ENCODE assay signal across 14 cellular contexts in genomic region chr16:30030011-30030685, GRCh38. TPM values are rescaled to one million over a fixed set of nuclear protein-coding genes. Genes with fewer than 3 reads are reported as not detected.
DNase-seq lines count a peak whose midpoint lies in the region; ATAC-seq, FAIRE-seq and TF ChIP-seq lines count a peak whose summit lies in the region.
"Had no signal": no experiment of that assay in that cellular context is flagged by ENCODE, and none has a peak within 500 bp of the region (broad histone marks: within the 10 kb centered on the region; RNA-seq: fewer than 3 reads in every experiment).

No MANE protein-coding gene starts in this region.

- WGBS in A549 (ENCODE audit: missing lambda C conversion rate) = 57% methylated on average over 22 of the region's 23 CpGs

- peak overlapping the region; percentile 79; the same call in 2 of the 3 replicates for H3K4me2 ChIP-seq in A549

- TF ChIP-seq CTCF in A549 (IDR thresholded peaks at IDR 0.05) (no peak), HEK293 (tag by site-specific recombination; IDR thresholded peaks at IDR 0.05) (no peak)

- peak overlapping the region; percentile 73; the same call in 1 of the 2 replicates for H3K9ac ChIP-seq in iPS-20b (ENCODE audit: low read depth, low read length)

- no peak for TF ChIP-seq RAD21 in A549 (conservative IDR thresholded peaks at IDR 0.05 in 1 of 2, IDR thresholded peaks at IDR 0.05 in 1 of 2)

- peak overlapping the region; percentile 21 for H3K4me3 Mint-ChIP-seq in activated naive CD8-positive, alpha-beta T cell treated with anti-CD3 and anti-CD28 coated beads, Interleukin-2, amount 50 U/mL, for 24 hours
- H3K4me3 Mint-ChIP-seq: HFFc6 had no signal

- peaks cover 35% of the 10 kb centered on the region for H3K27me3 ChIP-seq in iPS-20b (ENCODE audit: insufficient read depth, low read length)

- peaks cover 61% of the 10 kb centered on the region for H3K27me3 Mint-ChIP-seq in activated naive CD8-positive, alpha-beta T cell treated with anti-CD3 and anti-CD28 coated beads, Interleukin-2, amount 50 U/mL, for 24 hours

- H3K4me3 ChIP-seq in A549 = no peak overlapping the region
- H3K4me3 ChIP-seq in HEK293 (ENCODE audit: low read depth, low read length) = no peak overlapping the region
- peak overlapping the region; percentile 77 for H3K4me3 ChIP-seq in iPS-20b (ENCODE audit: low read length)
- H3K4me3 ChIP-seq: SJCRH30 had no signal

- POLR2A ChIA-PET in A549 (lab: Yijun Ruan, JAX) (no interaction called here), HEK293 (lab: Yijun Ruan, JAX) (no interaction called here)

- H3K36me3 Mint-ChIP-seq in activated naive CD8-positive, alpha-beta T cell treated with anti-CD3 and anti-CD28 coated beads, Interleukin-2, amount 50 U/mL, for 24 hours (ENCODE audit: low read depth) = no peaks in the 10 kb centered on the region

- H3K4me1 Mint-ChIP-seq in activated naive CD8-positive, alpha-beta T cell treated with anti-CD3 and anti-CD28 coated beads, Interleukin-2, amount 50 U/mL, for 24 hours = peaks cover 12% of the 10 kb centered on the region

- CTCF ChIA-PET in A549 (lab: Yijun Ruan, JAX) (interaction anchor here (1.1 to 3.8 kb wide), 5 partner anchors 161 to 330 kb away, joined by 3 to 48 read pairs (median 14); partner anchors contain the start of gene MVP), HEK293 (lab: Yijun Ruan, JAX) (interaction anchor here (0.5 to 2.3 kb wide), 2 partner anchors 14 to 313 kb away, joined by 4 to 21 read pairs; no protein-coding TSS in a partner anchor)

- no peak for FAIRE-seq in A549 (lab: Jason Lieb, UNC)
- FAIRE-seq: TTC549 had no signal

- no peak for ATAC-seq in A549
- no peak for ATAC-seq in activated naive CD8-positive, alpha-beta T cell treated with anti-CD3 and anti-CD28 coated beads, Interleukin-2, amount 50 U/mL, for 24 hours
- ATAC-seq in GM18861 (IDR thresholded peaks at IDR 0.05; ENCODE audit: unreplicated experiment) = no peak
- no peak for ATAC-seq in HG03442 (IDR thresholded peaks at IDR 0.05; ENCODE audit: unreplicated experiment)
- ATAC-seq in GM21381 (IDR thresholded peaks at IDR 0.05; ENCODE audit: unreplicated experiment) = no peak

- no peak overlapping the region for H3K27ac Mint-ChIP-seq in activated naive CD8-positive, alpha-beta T cell treated with anti-CD3 and anti-CD28 coated beads, Interleukin-2, amount 50 U/mL, for 24 hours
- H3K27ac Mint-ChIP-seq: HFFc6 had no signal

- TF ChIP-seq POLR2A in A549 (IDR thresholded peaks at IDR 0.05; ENCODE audit: low read length) = no peak

- H3K9me3 Mint-ChIP-seq in activated naive CD8-positive, alpha-beta T cell treated with anti-CD3 and anti-CD28 coated beads, Interleukin-2, amount 50 U/mL, for 24 hours = no peaks in the 10 kb centered on the region
- H3K9me3 Mint-ChIP-seq: HFFc6 had no signal

- H3K36me3 ChIP-seq in HEK293 (ENCODE audit: control insufficient read depth in 2 of 2, insufficient read depth in 1 of 2, low read length in 2 of 2) (no peaks in the 10 kb centered on the region), iPS-20b (ENCODE audit: insufficient read depth, low read depth, low read length) (peaks cover 6% of the 10 kb centered on the region; the same call in 1 of the 2 replicates)
- H3K36me3 ChIP-seq: SJCRH30 had no signal

- DNase-seq in A549 (ENCODE audit: low read depth in 1 of 2, low spot score in 1 of 2) = no peak
- DNase-seq in activated naive CD8-positive, alpha-beta T cell treated with anti-CD3 and anti-CD28 coated beads, Interleukin-2, amount 50 U/mL, for 24 hours = no peak
- DNase-seq in DMS53 treated with DMSO at 0.1 percent for 48 hours (lab: John Stamatoyannopoulos, UW; ENCODE audit: unreplicated experiment) = no peak
- DNase-seq: activated effector memory CD4-positive, alpha-beta T cell treated with Interleukin-2 at 50 U/mL for 16 hours; HFFc6; NCI-H2107; SJCRH30; stimulated activated CD4-positive, alpha-beta T cell treated with anti-CD3 and anti-CD28 coated beads, Interleukin-12 subunit alpha, Interleukin-12 subunit beta, amount 100 ng/mL, for 4 hours had no signal

- peak overlapping the region in 1 of 2 experiments; percentile 75; a peak in 1 of 6 replicates for H3K27ac ChIP-seq in A549
- H3K27ac ChIP-seq in HEK293 (ENCODE audit: extremely low read depth, low read depth, low read length) = no peak overlapping the region
- no peak overlapping the region for H3K27ac ChIP-seq in iPS-20b (ENCODE audit: low read length)
- H3K27ac ChIP-seq: SJCRH30 had no signal

- 0 out of 3 replicates have a peak, but pooled peaks cover 7% of the 10 kb centered on the region for H3K4me1 ChIP-seq in A549
- no peaks in the 10 kb centered on the region for H3K4me1 ChIP-seq in HEK293 (ENCODE audit: control insufficient read depth, insufficient read depth, low read length)
- H3K4me1 ChIP-seq in iPS-20b (ENCODE audit: insufficient read depth, low read length) = peaks cover 11% of the 10 kb centered on the region; the same call in 1 of the 2 replicates

- TF ChIP-seq EP300 in A549 (IDR thresholded peaks at IDR 0.05) = no peak

- H3K9me3 ChIP-seq in A549 (no peaks in the 10 kb centered on the region), HEK293 (ENCODE audit: control insufficient read depth, insufficient read depth, low read depth, low read length) (no peaks in the 10 kb centered on the region), iPS-20b (ENCODE audit: insufficient read depth, low read depth, low read length) (no peaks in the 10 kb centered on the region)
- H3K9me3 ChIP-seq: SJCRH30 had no signal

TF ChIP-seq in A549, 52 proteins besides CTCF, POLR2A, EP300 and RAD21 (continues in another document):
- TF ChIP-seq ZNF302 (CRISPR knock-in tag; IDR thresholded peaks at IDR 0.05) (no peak), NPAS2 (CRISPR knock-in tag; IDR thresholded peaks at IDR 0.05; ENCODE audit: borderline replicate concordance) (no peak), BCL3 (IDR thresholded peaks at IDR 0.05) (no peak), TP53 (CRISPR knock-in tag; IDR thresholded peaks at IDR 0.05) (no peak), JUN (IDR thresholded peaks at IDR 0.05) (no peak)

TF ChIP-seq in HEK293, 187 proteins besides CTCF, POLR2A, EP300 and RAD21:
- TF ChIP-seq ZNF404 (tag by site-specific recombination; IDR thresholded peaks at IDR 0.05) = no peak
- 0 out of 2 replicates have a peak, but pooled peaks have one; percentile 12 for TF ChIP-seq ZNF366 (tag by site-specific recombination; conservative IDR thresholded peaks at IDR 0.05)

RNA-seq across cellular contexts. Expression of gene TLCD3B, which starts 0.9 kb away (rescaled TPM):
- 0.16 and 0.30 TPM in 2 replicates for polyA plus RNA-seq in A549 (2011; rRNA removed)
- 0.52 and 0.75 TPM in 2 replicates for polyA plus RNA-seq in A549 (2012; cell fraction: cytosol; rRNA removed)
- polyA plus RNA-seq in A549 (2012; cell fraction: nucleus; rRNA removed) = 1.6 and 2.7 TPM in 2 replicates
- 0.35 to 0.71 TPM (median 0.68 TPM) in 3 replicates for polyA plus RNA-seq in A549 (2017; fragmentation: RNase III; extraction: RNeasy Plus Mini Kit Qiagen cat#74134 plus additional on column Dnase treatment)
- 0.49 TPM in 1 of 2 replicates, not detected in the other for polyA minus RNA-seq in A549 (2011; rRNA and poly(A)+ RNA removed)

RNA-seq across cellular contexts. Expression of gene C16orf92, which starts 7.2 kb away (rescaled TPM):
- polyA plus RNA-seq in A549 (2011; rRNA removed) (not detected in 2 replicates), A549 (2017; fragmentation: RNase III; extraction: RNeasy Plus Mini Kit Qiagen cat#74134 plus additional on column Dnase treatment) (not detected in 3 replicates)
- not detected in 2 replicates for polyA plus RNA-seq in A549 (2012; cell fraction: cytosol; rRNA removed)
- not detected in 2 replicates for polyA plus RNA-seq in A549 (2012; cell fraction: nucleus; rRNA removed)
- not detected in 2 replicates for polyA minus RNA-seq in A549 (2011; rRNA and poly(A)+ RNA removed)

RNA-seq across cellular contexts. Expression of gene DOC2A, which starts 19.3 kb away (rescaled TPM):
- polyA plus RNA-seq in A549 (2011; rRNA removed) (2.5 and 3.4 TPM in 2 replicates), A549 (2017; fragmentation: RNase III; extraction: RNeasy Plus Mini Kit Qiagen cat#74134 plus additional on column Dnase treatment) (4.6 to 6.7 TPM (median 5.5 TPM) in 3 replicates)
- polyA plus RNA-seq in A549 (2012; cell fraction: cytosol; rRNA removed) = 6.4 and 6.9 TPM in 2 replicates
- polyA plus RNA-seq in A549 (2012; cell fraction: nucleus; rRNA removed) = 42.3 and 48.7 TPM in 2 replicates
- 2.0 and 5.1 TPM in 2 replicates for polyA minus RNA-seq in A549 (2011; rRNA and poly(A)+ RNA removed)

RNA-seq across cellular contexts. Expression of gene INO80E, which starts 34.1 kb away (rescaled TPM):
- polyA plus RNA-seq in A549 (2011; rRNA removed) (33.1 and 41.3 TPM in 2 replicates), A549 (2017; fragmentation: RNase III; extraction: RNeasy Plus Mini Kit Qiagen cat#74134 plus additional on column Dnase treatment) (85.4 to 94.2 TPM (median 89.0 TPM) in 3 replicates)
- 42.7 and 42.8 TPM in 2 replicates for polyA plus RNA-seq in A549 (2012; cell fraction: cytosol; rRNA removed)
- 37.8 and 46.4 TPM in 2 replicates for polyA plus RNA-seq in A549 (2012; cell fraction: nucleus; rRNA removed)
- 11.3 and 12.0 TPM in 2 replicates for polyA minus RNA-seq in A549 (2011; rRNA and poly(A)+ RNA removed)

RNA-seq across cellular contexts. Expression of gene HIRIP3, which starts 34.7 kb away (rescaled TPM):
- polyA plus RNA-seq in A549 (2011; rRNA removed) = 11.5 and 13.5 TPM in 2 replicates
- 24.3 and 24.9 TPM in 2 replicates for polyA plus RNA-seq in A549 (2012; cell fraction: cytosol; rRNA removed)
- 17.8 TPM in 2 replicates for polyA plus RNA-seq in A549 (2012; cell fraction: nucleus; rRNA removed)
- polyA plus RNA-seq in A549 (2017; fragmentation: RNase III; extraction: RNeasy Plus Mini Kit Qiagen cat#74134 plus additional on column Dnase treatment) = 16.7 to 19.5 TPM (median 17.0 TPM) in 3 replicates
- 7.3 and 8.4 TPM in 2 replicates for polyA minus RNA-seq in A549 (2011; rRNA and poly(A)+ RNA removed)
